Comparison of ENCODE assay signal across 1 cellular context in genomic region chr20:46689082-46689753, GRCh38.
TF ChIP-seq lines count a peak whose summit lies in the region.

Gene TP53RK, minus strand, starts transcription at chr20:46689444. Its CDS starts 30 bp downstream, at chr20:46689414.

TF ChIP-seq in HepG2, 621 proteins besides CTCF, POLR2A, EP300 and RAD21 (continued from another document and continues in another):
- no peak for TF ChIP-seq SKIL (CRISPR knock-in tag; IDR thresholded peaks at IDR 0.05; ENCODE audit: borderline replicate concordance)
- no peak for TF ChIP-seq FOSL1 (CRISPR knock-in tag; IDR thresholded peaks at IDR 0.05; ENCODE audit: borderline replicate concordance)
- no peak; the same call in 1 of the 2 replicates for TF ChIP-seq THAP9 (CRISPR knock-in tag; IDR thresholded peaks at IDR 0.05; ENCODE audit: borderline replicate concordance)
- TF ChIP-seq ZNF354B (CRISPR knock-in tag; IDR thresholded peaks at IDR 0.05): no peak
- TF ChIP-seq RBM22 (optimal IDR thresholded peaks at IDR 0.05; ENCODE audit: low read length): no peak
- TF ChIP-seq HIVEP1 (CRISPR knock-in tag; IDR thresholded peaks at IDR 0.05): no peak; the same call in 1 of the 2 replicates
- TF ChIP-seq RNF219 (CRISPR knock-in tag; IDR thresholded peaks at IDR 0.05): peak; percentile 93; the same call in 1 of the 2 replicates
- no peak; the same call in 1 of the 2 replicates for TF ChIP-seq MAX (IDR thresholded peaks at IDR 0.05)
- no peak; the same call in 1 of the 2 replicates for TF ChIP-seq STAT6 (CRISPR knock-in tag; IDR thresholded peaks at IDR 0.05; ENCODE audit: borderline replicate concordance)
- TF ChIP-seq ZHX1 (CRISPR knock-in tag; IDR thresholded peaks at IDR 0.05; ENCODE audit: low read depth): peak; percentile 51; the same call in 1 of the 2 replicates
- TF ChIP-seq GPN1 (CRISPR knock-in tag; IDR thresholded peaks at IDR 0.05; ENCODE audit: borderline replicate concordance): 0 out of 2 replicates have a peak, but pooled peaks have one; percentile 11
- peak; percentile 83 for TF ChIP-seq ZZZ3 (CRISPR knock-in tag; IDR thresholded peaks at IDR 0.05; ENCODE audit: borderline replicate concordance)
- no peak for TF ChIP-seq ZNF841 (CRISPR knock-in tag; IDR thresholded peaks at IDR 0.05; ENCODE audit: borderline replicate concordance)
- 0 out of 2 replicates have a peak, but pooled peaks have one; percentile 51 for TF ChIP-seq SMAD3 (CRISPR knock-in tag; IDR thresholded peaks at IDR 0.05)
- TF ChIP-seq ZNF7 (CRISPR knock-in tag; IDR thresholded peaks at IDR 0.05): 0 out of 2 replicates have a peak, but pooled peaks have one; percentile 0
- no peak for TF ChIP-seq JDP2 (CRISPR knock-in tag; IDR thresholded peaks at IDR 0.05; ENCODE audit: borderline replicate concordance)
- TF ChIP-seq ZBTB38 (CRISPR knock-in tag; IDR thresholded peaks at IDR 0.05): peak; percentile 87
- TF ChIP-seq SIX1 (CRISPR knock-in tag; IDR thresholded peaks at IDR 0.05; ENCODE audit: borderline replicate concordance): no peak
- peak; percentile 98 for TF ChIP-seq NKX3-1 (CRISPR knock-in tag; IDR thresholded peaks at IDR 0.05)
- no peak for TF ChIP-seq U2AF2 (IDR thresholded peaks at IDR 0.05; ENCODE audit: low read depth, low read length)
- 0 out of 2 replicates have a peak, but pooled peaks have one; percentile 2 for TF ChIP-seq FOXJ3 (CRISPR knock-in tag; IDR thresholded peaks at IDR 0.05; ENCODE audit: borderline replicate concordance)
- peak; percentile 93 for TF ChIP-seq SPEN (CRISPR knock-in tag; IDR thresholded peaks at IDR 0.05; ENCODE audit: low read depth)
- peak; percentile 98 for TF ChIP-seq ZNF543 (CRISPR knock-in tag; IDR thresholded peaks at IDR 0.05)
- no peak for TF ChIP-seq GPBP1L1 (CRISPR knock-in tag; IDR thresholded peaks at IDR 0.05)
- no peak; the same call in none of the 2 replicates for TF ChIP-seq ZBTB43 (CRISPR knock-in tag; conservative IDR thresholded peaks at IDR 0.05)
- TF ChIP-seq EZH2 (conservative IDR thresholded peaks at IDR 0.05; ENCODE audit: low read depth, low read length): no peak
- peak; percentile 83; the same call in 1 of the 2 replicates for TF ChIP-seq ZNF580 (CRISPR knock-in tag; IDR thresholded peaks at IDR 0.05; ENCODE audit: borderline replicate concordance, low read depth)
- no peak for TF ChIP-seq NBN (conservative IDR thresholded peaks at IDR 0.05)
- no peak for TF ChIP-seq PCBP2 (optimal IDR thresholded peaks at IDR 0.05; ENCODE audit: low read depth, low read length, poor library complexity, severe bottlenecking)
- TF ChIP-seq LCORL (IDR thresholded peaks at IDR 0.05): no peak
- TF ChIP-seq LCORL (CRISPR knock-in tag; IDR thresholded peaks at IDR 0.05): peak; percentile 84
- TF ChIP-seq ZFP1 (CRISPR knock-in tag; IDR thresholded peaks at IDR 0.05): no peak
- TF ChIP-seq SNAI1 (CRISPR knock-in tag; IDR thresholded peaks at IDR 0.05; ENCODE audit: borderline replicate concordance): peak; percentile 20; the same call in 1 of the 2 replicates
- 0 out of 2 replicates have a peak, but pooled peaks have one; percentile 50 for TF ChIP-seq ATF6 (CRISPR knock-in tag; conservative IDR thresholded peaks at IDR 0.05)
- peak; percentile 89 for TF ChIP-seq ZNF343 (CRISPR knock-in tag; IDR thresholded peaks at IDR 0.05)
- TF ChIP-seq CBX1 (IDR thresholded peaks at IDR 0.05; ENCODE audit: low read depth): peak; percentile 87
- no peak for TF ChIP-seq ADNP (CRISPR knock-in tag; IDR thresholded peaks at IDR 0.05)
- peak; percentile 85 for TF ChIP-seq BCL3 (CRISPR knock-in tag; IDR thresholded peaks at IDR 0.05)
- peak; percentile 93; the same call in 1 of the 2 replicates for TF ChIP-seq ERF (CRISPR knock-in tag; IDR thresholded peaks at IDR 0.05)
- TF ChIP-seq ZC3H13 (CRISPR knock-in tag; IDR thresholded peaks at IDR 0.05): peak; percentile 82; the same call in 1 of the 2 replicates
- TF ChIP-seq EED (CRISPR knock-in tag; IDR thresholded peaks at IDR 0.05): no peak
- TF ChIP-seq NAIF1 (CRISPR knock-in tag; IDR thresholded peaks at IDR 0.05; ENCODE audit: borderline replicate concordance): peak; percentile 90; the same call in 1 of the 2 replicates
